In genomic region chr10:70348228-70348850, GRCh38 we compare ENCODE assay signal across 9 cellular contexts. TPM values are rescaled to one million over a fixed set of nuclear protein-coding genes. Genes with fewer than 3 reads are reported as not detected.
DNase-seq lines count a peak whose midpoint lies in the region; ATAC-seq and TF ChIP-seq lines count a peak whose summit lies in the region.
"Had no signal": no experiment of that assay in that cellular context is flagged by ENCODE, and none has a peak within 500 bp of the region (broad histone marks: within the 10 kb centered on the region; RNA-seq: fewer than 3 reads in every experiment).

No MANE protein-coding gene starts in this region.

- no peak for TF ChIP-seq POLR2A in vagina (IDR thresholded peaks at IDR 0.05)

- ATAC-seq in GM18907 (IDR thresholded peaks at IDR 0.05; ENCODE audit: unreplicated experiment): no peak

- no peaks in the 10 kb centered on the region for H3K27me3 Mint-ChIP-seq in activated naive CD8-positive, alpha-beta T cell treated with anti-CD3 and anti-CD28 coated beads for 36 hours

- no peak overlapping the region for H3K27ac Mint-ChIP-seq in activated naive CD8-positive, alpha-beta T cell treated with anti-CD3 and anti-CD28 coated beads for 36 hours

- no peak overlapping the region for H3K27ac ChIP-seq in tibial artery
- no peak overlapping the region for H3K27ac ChIP-seq in vagina
- H3K27ac ChIP-seq: parathyroid adenoma had no signal

- H3K36me3 ChIP-seq in tibial artery: no peaks in the 10 kb centered on the region
- no peaks in the 10 kb centered on the region for H3K36me3 ChIP-seq in vagina

- H3K27me3 ChIP-seq in tibial artery (no peaks in the 10 kb centered on the region), vagina (no peaks in the 10 kb centered on the region)

- no peaks in the 10 kb centered on the region for H3K36me3 Mint-ChIP-seq in activated naive CD8-positive, alpha-beta T cell treated with anti-CD3 and anti-CD28 coated beads for 36 hours

- H3K9me3 ChIP-seq in tibial artery (no peaks in the 10 kb centered on the region), vagina (no peaks in the 10 kb centered on the region)

- DNase-seq in NOMO-1 (lab: John Stamatoyannopoulos, UW; ENCODE audit: unreplicated experiment in 2 of 2): peak; percentile 29 to 35
- no peak for DNase-seq in NOMO-1 treated with dmso at 0.1 percent for 144 hours (lab: John Stamatoyannopoulos, UW; ENCODE audit: unreplicated experiment)
- peak; percentile 34 for DNase-seq in LHCN-M2 (ENCODE audit: low read depth)
- DNase-seq in activated naive CD8-positive, alpha-beta T cell treated with anti-CD3 and anti-CD28 coated beads for 36 hours: peak; percentile 26
- peak; percentile 76 for DNase-seq in iPS-NIHi7 (ENCODE audit: extremely low spot score)
- DNase-seq in tibial artery: no peak
- no peak for DNase-seq in vagina (ENCODE audit: extremely low spot score in 2 of 2)

- peak; percentile 34 to 36 for TF ChIP-seq CTCF in tibial artery (IDR thresholded peaks at IDR 0.05)
- peak in 1 of 3 experiments; percentile 25 for TF ChIP-seq CTCF in vagina (IDR thresholded peaks at IDR 0.05)

- no peak overlapping the region for H3K4me3 Mint-ChIP-seq in activated naive CD8-positive, alpha-beta T cell treated with anti-CD3 and anti-CD28 coated beads for 36 hours

- no peaks in the 10 kb centered on the region for H3K9me3 Mint-ChIP-seq in activated naive CD8-positive, alpha-beta T cell treated with anti-CD3 and anti-CD28 coated beads for 36 hours

- H3K4me1 Mint-ChIP-seq in activated naive CD8-positive, alpha-beta T cell treated with anti-CD3 and anti-CD28 coated beads for 36 hours: no peaks in the 10 kb centered on the region

- no peaks in the 10 kb centered on the region for H3K4me1 ChIP-seq in tibial artery
- H3K4me1 ChIP-seq in vagina: no peaks in the 10 kb centered on the region
- H3K4me1 ChIP-seq: parathyroid adenoma had no signal

- no peak overlapping the region for H3K4me3 ChIP-seq in tibial artery
- H3K4me3 ChIP-seq in vagina: no peak overlapping the region

- intact Hi-C loops in tibial artery (cut with DNase I; ENCODE audit: low total_unique reads): no loop called here
- intact Hi-C loops in vagina (cut with DNase I): no loop called here

RNA-seq across cellular contexts. Expression of gene LRRC20, which starts 34.1 kb away (rescaled TPM):
- total RNA-seq in LHCN-M2 (2014; rRNA removed): 12.9 and 14.1 TPM in 2 replicates
- 10.0 TPM for polyA plus RNA-seq in LHCN-M2 (2012)
- 10 to 100 TPM; 14.0 to 16.0 TPM for total RNA-seq in activated naive CD8-positive, alpha-beta T cell treated with anti-CD3 and anti-CD28 coated beads for 36 hours
- total RNA-seq in vagina: 10.8 TPM

RNA-seq across cellular contexts. Expression of gene EIF4EBP2, which starts 55.6 kb away (rescaled TPM):
- total RNA-seq in LHCN-M2 (2014; rRNA removed): 32.8 and 42.9 TPM in 2 replicates
- 25.7 TPM for polyA plus RNA-seq in LHCN-M2 (2012)
- total RNA-seq in activated naive CD8-positive, alpha-beta T cell treated with anti-CD3 and anti-CD28 coated beads for 36 hours: 10 to 100 TPM; 31.0 to 31.4 TPM
- total RNA-seq in vagina: 47.4 TPM

Comparison
In these comparisons a context has a peak if more than half of its experiments do, and no peak if none do; other contexts are left out.
1. DNase-seq: peak in NOMO-1 (2 of 2), LHCN-M2 (single experiment), activated naive CD8-positive, alpha-beta T cell treated with anti-CD3 and anti-CD28 coated beads for 36 hours (single experiment) and iPS-NIHi7 (single experiment); none in NOMO-1 treated with dmso at 0.1 percent for 144 hours (single experiment), tibial artery (0 of 2) and vagina (0 of 2).